Comparison of ENCODE assay signal across 8 cellular contexts in genomic region chr7:76606022-76606421, GRCh38. TPM values are rescaled to one million over a fixed set of nuclear protein-coding genes. Genes with fewer than 3 reads are reported as not detected.
DNase-seq lines count a peak whose midpoint lies in the region; ATAC-seq and TF ChIP-seq lines count a peak whose summit lies in the region.
"Not testable (repeated sequence)": the region's sequence is repeated elsewhere in the genome, so short reads cannot be mapped to it uniquely, and the experiment has no call there.

No MANE protein-coding gene starts in this region.

- peaks cover 12% of the 10 kb centered on the region for H3K79me2 ChIP-seq in PC-9 (ENCODE audit: low read depth)

- not testable (repeated sequence) for H3K4me2 ChIP-seq in PC-9

- H3F3A ChIP-seq in PC-9 (ENCODE audit: insufficient read depth, low read depth), result not testable (repeated sequence)

- ATAC-seq in GM21723 (IDR thresholded peaks at IDR 0.05; ENCODE audit: unreplicated experiment) (peak; percentile 96), HG03565 (IDR thresholded peaks at IDR 0.05; ENCODE audit: unreplicated experiment) (peak; percentile 93)
- ATAC-seq in naive thymus-derived CD8-positive, alpha-beta T cell, result peak; percentile 84 to 87

- POLR2A ChIA-PET in PC-9 (lab: Charles Lee; ENCODE audit: unreplicated experiment), result interaction anchor here (0.6 kb wide), 1 partner anchor 556 kb away, joined by 3 read pairs; no protein-coding TSS in a partner anchor
- POLR2A ChIA-PET in naive thymus-derived CD8-positive, alpha-beta T cell (lab: Charles Lee), result not testable (repeated sequence)

- H3K36me3 ChIP-seq in PC-9 (ENCODE audit: low read depth); esophagus squamous epithelium: not testable (repeated sequence)

- H4K20me1 ChIP-seq in PC-9 (ENCODE audit: insufficient read depth), result not testable (repeated sequence)

- H2AFZ ChIP-seq in PC-9, result not testable (repeated sequence)

- H3K9me2 ChIP-seq in PC-9 (ENCODE audit: insufficient read depth), result not testable (repeated sequence)

- H3K9me3 Mint-ChIP-seq in naive thymus-derived CD8-positive, alpha-beta T cell, result not testable (repeated sequence)

- TF ChIP-seq POLR2A in esophagus squamous epithelium (IDR thresholded peaks at IDR 0.05), result not testable (repeated sequence)

- peak overlapping the region in 7 of 10 donors; percentile 77 to 90 (median 85) for H3K27ac Mint-ChIP-seq in naive thymus-derived CD8-positive, alpha-beta T cell

- CTCF ChIA-PET in PC-9 (lab: Charles Lee), result not testable (repeated sequence)

- peaks cover 0 to 23% (median 14%) of the 10 kb centered on the region in 4 donors for H3K4me1 Mint-ChIP-seq in naive thymus-derived CD8-positive, alpha-beta T cell

- DNase-seq in ELF-1 (ENCODE audit: low read depth, low spot score) (peak; percentile 18), PC-9 (peak; percentile 75 to 84), activated T-cell treated with anti-CD3 and anti-CD28 coated beads for 48 hours (ENCODE audit: low read depth) (peak; percentile 33), esophagus squamous epithelium (lab: John Stamatoyannopoulos, UW) (peak; percentile 16), stromal cell of bone marrow (ENCODE audit: low read depth) (peak; percentile 86)
- peak in 7 of 10 donors; percentile 19 to 69 (median 51) for DNase-seq in naive thymus-derived CD8-positive, alpha-beta T cell

- BruUV-seq in PC-9 (replicated peaks; lab: Mats Ljungman, UMichigan), result not testable (repeated sequence)

- intact Hi-C loops in PC-9 (cut with micrococcal nuclease; ENCODE audit: unreplicated experiment); esophagus squamous epithelium (cut with DNase I): not testable (repeated sequence)

- not testable (repeated sequence) for H3K4me3 ChIP-seq in PC-9, esophagus squamous epithelium

- H3K27me3 ChIP-seq in PC-9 (ENCODE audit: insufficient read depth, low read depth); esophagus squamous epithelium: not testable (repeated sequence)

- peaks cover 11% of the 10 kb centered on the region for H3K4me1 ChIP-seq in PC-9 (replicated peaks; ENCODE audit: insufficient read depth)
- H3K4me1 ChIP-seq in esophagus squamous epithelium, result peaks cover 3 to 26% (median 4%) of the 10 kb centered on the region in 3 donors

- H3K27ac ChIP-seq in PC-9, result peak overlapping the region; percentile 60
- H3K27ac ChIP-seq in esophagus squamous epithelium, result peak overlapping the region in 2 of 4 donors; percentile 58 to 63

- 0 to 7% methylated on average over 3 of the region's 6 CpGs for WGBS in esophagus squamous epithelium, 2 donors

- H3K27me3 Mint-ChIP-seq in naive thymus-derived CD8-positive, alpha-beta T cell, result not testable (repeated sequence)

- H3K9me3 ChIP-seq in PC-9 (ENCODE audit: insufficient read depth, low read depth); esophagus squamous epithelium: not testable (repeated sequence)

- H3K36me3 Mint-ChIP-seq in naive thymus-derived CD8-positive, alpha-beta T cell, result not testable (repeated sequence)

- not testable (repeated sequence) for TF ChIP-seq CTCF in PC-9 (conservative IDR thresholded peaks at IDR 0.05); esophagus squamous epithelium (IDR thresholded peaks at IDR 0.05)

- H3K4me3 Mint-ChIP-seq in naive thymus-derived CD8-positive, alpha-beta T cell, result peak overlapping the region in 9 of 10 donors; percentile 52 to 80 (median 61)

RNA-seq across cellular contexts. Expression of gene POMZP3, which starts 21.1 kb away (rescaled TPM):
- total RNA-seq in PC-9 (2021) (12.0 and 14.7 TPM in 2 replicates), esophagus squamous epithelium (1 to 10 TPM; 1.2 to 8.3 (median 5.4) TPM)
- total RNA-seq in naive thymus-derived CD8-positive, alpha-beta T cell, result 10 to 100 TPM; 19.7 to 20.5 TPM
- 10 to 100 TPM in 1 of 3 donors, 1 to 10 TPM in 2; 1.6 to 14.3 (median 3.5) TPM for polyA plus RNA-seq in naive thymus-derived CD8-positive, alpha-beta T cell

Comparison
In these comparisons a context has a peak if more than half of its experiments do, and no peak if none do; other contexts are left out.
1. DNase-seq: peak in every context shown above with its lines; median percentile 86 in stromal cell of bone marrow; 80 in PC-9; 51 in naive thymus-derived CD8-positive, alpha-beta T cell; 33 in activated T-cell treated with anti-CD3 and anti-CD28 coated beads for 48 hours; 18 in ELF-1; 16 in esophagus squamous epithelium.